In genomic region chr5:111681414-111681790, GRCh38 we compare ENCODE assay signal across 13 cellular contexts.
DNase-seq lines count a peak whose midpoint lies in the region; ATAC-seq and TF ChIP-seq lines count a peak whose summit lies in the region.
"Had no signal": no experiment of that assay in that cellular context is flagged by ENCODE, and none has a peak within 500 bp of the region (broad histone marks: within the 10 kb centered on the region; RNA-seq: fewer than 3 reads in every experiment).

No MANE protein-coding gene starts in this region.

- H3K4me3 ChIP-seq in mesodermal cell (ENCODE audit: extremely low read depth, insufficient read depth, low read length, poor library complexity, severe bottlenecking) (no peak overlapping the region), tibial artery (peak overlapping the region; percentile 15 to 20)
- no peak overlapping the region for H3K4me3 ChIP-seq in CD8-positive, alpha-beta memory T cell (ENCODE audit: low read length)
- H3K4me3 ChIP-seq: thyroid gland had no signal

- TF ChIP-seq CTCF in chondrocyte (IDR thresholded peaks at IDR 0.05) (no peak), tibial artery (IDR thresholded peaks at IDR 0.05) (no peak)

- CTCF ChIA-PET in CD8-positive, alpha-beta memory T cell (lab: Charles Lee), result no interaction called here

- H3K36me3 ChIP-seq in mesodermal cell (ENCODE audit: control insufficient read depth, insufficient read depth, low read length) (no peaks in the 10 kb centered on the region), tibial artery (no peaks in the 10 kb centered on the region)
- H3K36me3 ChIP-seq in CD8-positive, alpha-beta memory T cell (ENCODE audit: insufficient read depth, low read length), result no peaks in the 10 kb centered on the region
- H3K36me3 ChIP-seq: thyroid gland had no signal

- no peak for ATAC-seq in HG03432 (IDR thresholded peaks at IDR 0.05; ENCODE audit: unreplicated experiment)

- H3K36me3 Mint-ChIP-seq in chondrocyte (ENCODE audit: low read depth), result no peaks in the 10 kb centered on the region
- no peaks in the 10 kb centered on the region for H3K36me3 Mint-ChIP-seq in CD8-positive, alpha-beta memory T cell

- H3K27me3 Mint-ChIP-seq in chondrocyte (ENCODE audit: low read depth), result no peaks in the 10 kb centered on the region
- H3K27me3 Mint-ChIP-seq in CD8-positive, alpha-beta memory T cell, result peaks cover 6 to 18% of the 10 kb centered on the region in 2 donors

- H3K9me3 ChIP-seq in mesodermal cell (ENCODE audit: control insufficient read depth, low read length), result no peaks in the 10 kb centered on the region
- no peaks in the 10 kb centered on the region for H3K9me3 ChIP-seq in tibial artery
- no peaks in the 10 kb centered on the region for H3K9me3 ChIP-seq in CD8-positive, alpha-beta memory T cell (ENCODE audit: low read length)
- H3K9me3 ChIP-seq: thyroid gland had no signal

- intact Hi-C loops in tibial artery (cut with DNase I; ENCODE audit: low total_unique reads), result no loop called here

- WGBS in mesodermal cell (ENCODE audit: insufficient coverage in 2 of 2), 2 experiments, result 83% methylated on average over 1 of the region's 2 CpGs; no CpG with 5 or more reads in 1 of the 2 experiments

- peak overlapping the region; percentile 98 for H3K27ac Mint-ChIP-seq in chondrocyte (ENCODE audit: unreplicated experiment)
- H3K27ac Mint-ChIP-seq in CD8-positive, alpha-beta memory T cell, result no peak overlapping the region
- H3K27ac Mint-ChIP-seq: activated T-helper 1 cell treated with anti-CD3 and anti-CD28 coated beads, Interleukin-12 subunit alpha, Interleukin-12 subunit beta, Interleukin-2, Interleukin-4 antibody, amounts not matched to agents 30 ng/mL and 10 ng/mL and 1 ng/mL, durations not matched to agents 14 hours and 24 hours and 36 hours; endodermal cell had no signal

- H3K4me1 ChIP-seq in mesodermal cell (ENCODE audit: control insufficient read depth, insufficient read depth, low read length, poor library complexity, severe bottlenecking) (no peaks in the 10 kb centered on the region), tibial artery (peaks cover 0 to 22% (median 17%) of the 10 kb centered on the region in 4 donors)
- H3K4me1 ChIP-seq in CD8-positive, alpha-beta memory T cell (ENCODE audit: insufficient read depth, low read length), result no peaks in the 10 kb centered on the region

- peak; percentile 28 for DNase-seq in NCI-H1694 treated with DMSO at 0.1 percent for 48 hours (lab: John Stamatoyannopoulos, UW)
- no peak for DNase-seq in NCI-H1694 (lab: John Stamatoyannopoulos, UW)
- DNase-seq in chondrocyte (ENCODE audit: low spot score), result no peak
- no peak for DNase-seq in tibial artery
- no peak for DNase-seq in activated CD4-positive, CD25-positive, alpha-beta regulatory T cell treated with anti-CD3 and anti-CD28 coated beads, Interleukin-2, amount 50 U/mL, for 72 hours
- DNase-seq in CD8-positive, alpha-beta memory T cell, result no peak
- DNase-seq: activated CD4-positive, alpha-beta T cell treated with anti-CD3 and anti-CD28 coated beads for 48 hours; endodermal cell; hypothalamus had no signal

- peaks cover 48% of the 10 kb centered on the region for H3K4me1 Mint-ChIP-seq in chondrocyte (ENCODE audit: low read depth)
- H3K4me1 Mint-ChIP-seq in CD8-positive, alpha-beta memory T cell, result no peaks in the 10 kb centered on the region

- H3K27ac ChIP-seq in mesodermal cell (ENCODE audit: low read depth, low read length, severe bottlenecking), result peak overlapping the region; percentile 5
- peak overlapping the region; percentile 2 to 43 for H3K27ac ChIP-seq in tibial artery
- no peak overlapping the region for H3K27ac ChIP-seq in CD8-positive, alpha-beta memory T cell (ENCODE audit: low read depth, low read length)

- no peaks in the 10 kb centered on the region for H3K9me3 Mint-ChIP-seq in chondrocyte (ENCODE audit: low read depth)
- H3K9me3 Mint-ChIP-seq in CD8-positive, alpha-beta memory T cell, result no peaks in the 10 kb centered on the region
- H3K9me3 Mint-ChIP-seq: activated T-helper 1 cell treated with anti-CD3 and anti-CD28 coated beads, Interleukin-12 subunit alpha, Interleukin-12 subunit beta, Interleukin-2, Interleukin-4 antibody, amounts not matched to agents 30 ng/mL and 10 ng/mL and 1 ng/mL, durations not matched to agents 14 hours and 24 hours and 36 hours; endodermal cell had no signal

- H3K27me3 ChIP-seq in tibial artery, result no peaks in the 10 kb centered on the region
- no peaks in the 10 kb centered on the region for H3K27me3 ChIP-seq in CD8-positive, alpha-beta memory T cell (ENCODE audit: insufficient read depth, low read length, poor library complexity, severe bottlenecking)
- H3K27me3 ChIP-seq: thyroid gland had no signal

- POLR2A ChIA-PET in CD8-positive, alpha-beta memory T cell (lab: Charles Lee), result no interaction called here

- peak overlapping the region; percentile 47 for H3K4me3 Mint-ChIP-seq in chondrocyte (ENCODE audit: unreplicated experiment)
- no peak overlapping the region for H3K4me3 Mint-ChIP-seq in CD8-positive, alpha-beta memory T cell
- H3K4me3 Mint-ChIP-seq: activated T-helper 1 cell treated with anti-CD3 and anti-CD28 coated beads, Interleukin-12 subunit alpha, Interleukin-12 subunit beta, Interleukin-2, Interleukin-4 antibody, amounts not matched to agents 30 ng/mL and 10 ng/mL and 1 ng/mL, durations not matched to agents 14 hours and 24 hours and 36 hours; endodermal cell had no signal

Comparison
In these comparisons a context has a peak if more than half of its experiments do, and no peak if none do; other contexts are left out.
1. H3K4me3 ChIP-seq: peak in tibial artery (2 of 2); none in mesodermal cell (single experiment) and CD8-positive, alpha-beta memory T cell (single experiment).